Comparison of ENCODE assay signal across 8 cellular contexts in the genomic region with DNA sequence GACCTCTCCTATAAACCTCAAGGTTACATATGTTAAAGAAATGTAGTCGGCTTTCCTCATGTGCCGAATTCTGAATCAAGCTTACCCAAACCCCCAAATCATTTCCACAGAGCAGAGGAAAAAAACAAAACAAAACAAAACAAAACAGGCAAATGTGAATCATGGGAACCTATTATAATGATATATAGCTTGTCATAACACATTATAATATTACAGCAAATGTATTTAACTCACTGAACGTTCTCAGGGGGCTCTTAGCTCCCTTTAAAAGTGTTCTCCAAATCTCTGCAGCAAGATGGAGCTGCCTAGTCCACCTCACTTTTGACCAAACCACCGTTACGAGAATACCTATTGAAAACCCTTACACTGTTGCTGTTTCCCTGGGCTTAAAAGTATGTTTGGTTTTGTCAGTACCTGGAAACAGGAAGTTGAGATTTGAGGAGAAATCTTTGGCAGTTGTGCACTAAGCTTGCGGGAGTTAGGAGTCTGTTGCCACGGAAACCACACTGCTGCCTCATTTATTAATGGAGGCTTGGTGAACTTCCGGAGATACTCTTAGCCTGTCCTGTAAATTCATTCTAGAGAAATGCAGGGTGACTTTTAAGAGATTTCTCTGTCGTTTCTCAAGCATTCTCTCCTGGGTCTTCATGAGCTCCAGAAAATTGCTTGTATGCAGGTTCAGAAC.
DNase-seq lines count a peak whose midpoint lies in the region; ATAC-seq and TF ChIP-seq lines count a peak whose summit lies in the region.

No MANE protein-coding gene starts in this region.

- H3K27me3 ChIP-seq in AG04450 (ENCODE audit: control insufficient read depth, insufficient read depth, low read length), result no peaks in the 10 kb centered on the region
- H3K27me3 ChIP-seq in HAP-1 (ENCODE audit: low read depth), result no peaks in the 10 kb centered on the region
- H3K27me3 ChIP-seq in SJSA1 (replicated peaks), result no peaks in the 10 kb centered on the region
- H3K27me3 ChIP-seq in gastroesophageal sphincter, result no peaks in the 10 kb centered on the region
- H3K27me3 ChIP-seq in suprapubic skin, result no peaks in the 10 kb centered on the region

- H3K9me3 ChIP-seq in AG04450 (ENCODE audit: control insufficient read depth, insufficient read depth, low read length) (no peaks in the 10 kb centered on the region), HAP-1 (no peaks in the 10 kb centered on the region), SJSA1 (replicated peaks) (no peaks in the 10 kb centered on the region), gastroesophageal sphincter (no peaks in the 10 kb centered on the region), suprapubic skin (no peaks in the 10 kb centered on the region)

- TF ChIP-seq EP300 in gastroesophageal sphincter (IDR thresholded peaks at IDR 0.05) (no peak), suprapubic skin (IDR thresholded peaks at IDR 0.05) (no peak)

- DNase-seq in AG04450 (ENCODE audit: low read depth, low spot score) (no peak), HAP-1 (ENCODE audit: low spot score in 2 of 2) (peak; percentile 70 to 78), SJSA1 (ENCODE audit: low read depth in 1 of 2, low spot score in 2 of 2) (peak in 1 of 2 experiments; percentile 55), suprapubic skin (ENCODE audit: low spot score in 2 of 2) (no peak)
- DNase-seq in activated effector memory CD4-positive, alpha-beta T cell treated with Interleukin-2 at 50 U/mL for 16 hours, result no peak

- no peaks in the 10 kb centered on the region for H3K36me3 ChIP-seq in HAP-1 (replicated peaks)
- H3K36me3 ChIP-seq in SJSA1, result no peaks in the 10 kb centered on the region
- H3K36me3 ChIP-seq in gastroesophageal sphincter, result no peaks in the 10 kb centered on the region
- no peaks in the 10 kb centered on the region for H3K36me3 ChIP-seq in suprapubic skin

- in situ Hi-C loops in HAP-1 (cut with MboI; ENCODE audit: low sequenced_read_pairs), result no loop called here

- 19 to 29% methylated on average over 8 to 9 of the region's 9 CpGs for WGBS in gastroesophageal sphincter (ENCODE audit: low coverage in 1 of 2), 2 donors
- 32% methylated on average over 9 of the region's 9 CpGs for WGBS in suprapubic skin

- H3K4me3 ChIP-seq in AG04450 (ENCODE audit: low read depth, low read length) (no peak overlapping the region), HAP-1 (no peak overlapping the region), SJSA1 (no peak overlapping the region), gastroesophageal sphincter (no peak overlapping the region), suprapubic skin (no peak overlapping the region)

- CTCF ChIA-PET in AG04450 (lab: Charles Lee), result interaction anchor here (0.5 to 1.3 kb wide), 4 partner anchors 14 to 511 kb away, joined by 3 read pairs; no protein-coding TSS in a partner anchor

- peaks cover 65% of the 10 kb centered on the region for H3K4me1 ChIP-seq in HAP-1
- H3K4me1 ChIP-seq in SJSA1 (replicated peaks), result peaks cover 50% of the 10 kb centered on the region
- H3K4me1 ChIP-seq in gastroesophageal sphincter, result peaks cover 11 to 79% (median 21%) of the 10 kb centered on the region in 3 donors
- H3K4me1 ChIP-seq in suprapubic skin, result peaks cover 61% of the 10 kb centered on the region

- POLR2A ChIA-PET in AG04450 (lab: Yijun Ruan, JAX), result no interaction called here

- ATAC-seq in gastroesophageal sphincter (no peak), GM19467 (IDR thresholded peaks at IDR 0.05; ENCODE audit: unreplicated experiment) (no peak), HG02840 (IDR thresholded peaks at IDR 0.05; ENCODE audit: low FRiP score, unreplicated experiment) (no peak)

- TF ChIP-seq POLR2A in gastroesophageal sphincter (IDR thresholded peaks at IDR 0.05) (no peak), suprapubic skin (IDR thresholded peaks at IDR 0.05) (no peak)

- no peak for TF ChIP-seq CTCF in AG04450 (IDR thresholded peaks at IDR 0.05; ENCODE audit: low read depth, low read length)
- no peak for TF ChIP-seq CTCF in gastroesophageal sphincter (IDR thresholded peaks at IDR 0.05)
- no peak for TF ChIP-seq CTCF in suprapubic skin (IDR thresholded peaks at IDR 0.05)

- H3K27ac ChIP-seq in AG04450 (ENCODE audit: low read depth, low read length), result peak overlapping the region; percentile 1
- H3K27ac ChIP-seq in SJSA1, result peak overlapping the region; percentile 6; the same call in 1 of the 2 replicates
- H3K27ac ChIP-seq in gastroesophageal sphincter, result peak overlapping the region in 3 of 4 donors; percentile 15 to 20 (median 18)
- peak overlapping the region; percentile 0 for H3K27ac ChIP-seq in suprapubic skin

Comparison
In these comparisons a context has a peak if more than half of its experiments do, and no peak if none do; other contexts are left out.
1. DNase-seq: peak in HAP-1 (2 of 2); none in AG04450 (single experiment), suprapubic skin (0 of 2) and activated effector memory CD4-positive, alpha-beta T cell treated with Interleukin-2 at 50 U/mL for 16 hours (single experiment).
2. Peak in every context shown above with its lines, with median percentiles within 50 percentile points of each other: H3K27ac ChIP-seq.